In genomic region chr19:31331536-31331935, GRCh38 we compare ENCODE assay signal across 1 cellular context.
TF ChIP-seq lines count a peak whose summit lies in the region.

No MANE protein-coding gene starts in this region.

TF ChIP-seq in GM23338, 12 proteins besides CTCF, POLR2A, EP300 and RAD21 (continued from another document):
- TF ChIP-seq EZH2 (IDR thresholded peaks at IDR 0.05; ENCODE audit: low read depth, unreplicated experiment) (no peak), REST (IDR thresholded peaks at IDR 0.05; ENCODE audit: unreplicated experiment) (no peak), ZNF331 (CRISPR knock-in tag; IDR thresholded peaks at IDR 0.05; ENCODE audit: low read depth) (no peak), NANOG (IDR thresholded peaks at IDR 0.05; ENCODE audit: borderline replicate concordance) (no peak)
